In genomic region chrX:44542567-44543325, GRCh38 we compare ENCODE assay signal across 8 cellular contexts. TPM values are rescaled to one million over a fixed set of nuclear protein-coding genes. Genes with fewer than 3 reads are reported as not detected.
DNase-seq lines count a peak whose midpoint lies in the region; ATAC-seq and TF ChIP-seq lines count a peak whose summit lies in the region.

TSS of gene FUNDC1 (minus strand) at chrX:44542859. CDS start at chrX:44542832, 27 bp downstream.

- peaks cover 5% of the 10 kb centered on the region for H3K36me3 Mint-ChIP-seq in chondrocyte (ENCODE audit: low read depth)

- peak; percentile 71 for TF ChIP-seq CTCF in chondrocyte (IDR thresholded peaks at IDR 0.05)
- TF ChIP-seq CTCF in kidney epithelial cell (IDR thresholded peaks at IDR 0.05; ENCODE audit: insufficient read depth, low read length, poor library complexity, severe bottlenecking), result peak; percentile 36

- H3K4me3 Mint-ChIP-seq in chondrocyte (ENCODE audit: unreplicated experiment), result peak within 1 kb of the TSS; percentile 88

- ATAC-seq in GM19035 (IDR thresholded peaks at IDR 0.05; ENCODE audit: unreplicated experiment) (peak; percentile 99), HG03354 (IDR thresholded peaks at IDR 0.05; ENCODE audit: poor library complexity, severe bottlenecking, unreplicated experiment) (peak; percentile 98)

- peaks cover 17% of the 10 kb centered on the region for H3K4me1 Mint-ChIP-seq in chondrocyte (ENCODE audit: low read depth)

- no peaks in the 10 kb centered on the region for H3K27me3 Mint-ChIP-seq in chondrocyte (ENCODE audit: low read depth)

- no peaks in the 10 kb centered on the region for H3K36me3 ChIP-seq in kidney epithelial cell (ENCODE audit: control insufficient read depth, insufficient read depth, low read length)

- peaks cover 20% of the 10 kb centered on the region for H3K9me3 Mint-ChIP-seq in chondrocyte (ENCODE audit: low read depth)

- H3K27me3 ChIP-seq in kidney epithelial cell (ENCODE audit: control insufficient read depth, insufficient read depth, low read length), result no peaks in the 10 kb centered on the region

- H3K27ac Mint-ChIP-seq in chondrocyte (ENCODE audit: unreplicated experiment), result peak within 1 kb of the TSS; percentile 89

- peak within 1 kb of the TSS; percentile 40 for H3K4me3 ChIP-seq in kidney epithelial cell (ENCODE audit: low read depth, low read length)

- DNase-seq in AG20443 (ENCODE audit: low spot score), result peak; percentile 94
- DNase-seq in NCI-H460 (ENCODE audit: extremely low read depth, low read depth), result peak; percentile 93
- DNase-seq in activated CD4-positive, alpha-beta T cell treated with anti-CD3 and anti-CD28 coated beads for 24 hours (ENCODE audit: low read depth in 2 of 2), result peak; percentile 74 to 93
- DNase-seq in chondrocyte (ENCODE audit: low spot score), result peak; percentile 97
- DNase-seq in kidney epithelial cell (ENCODE audit: low read depth), result peak; percentile 81
- DNase-seq in stimulated activated CD4-positive, alpha-beta T cell treated with anti-CD3 and anti-CD28 coated beads, Interleukin-15, amount 100 ng/mL, for 48 hours (ENCODE audit: low read depth in 2 of 2), result peak; percentile 76 to 89

RNA-seq across cellular contexts. Expression of gene FUNDC1, which starts in this region (rescaled TPM):
- total RNA-seq in NCI-H460 (2014; rRNA removed; shearing (Covaris generic)), result 26.3 and 31.1 TPM in 2 replicates
- polyA plus RNA-seq in NCI-H460 (2014; cell fraction: nucleus; rRNA removed), result 23.2 and 23.8 TPM in 2 replicates
- 12.0 to 15.6 TPM (median 13.1 TPM) in 3 replicates for total RNA-seq in chondrocyte
- 13.0 and 13.3 TPM in 2 replicates for total RNA-seq in kidney epithelial cell

Comparison
In these comparisons a context has a peak if more than half of its experiments do, and no peak if none do; other contexts are left out.
1. Peak in every context shown above with its lines: DNase-seq, ATAC-seq and H3K4me3 ChIP-seq.